ENCODE assay signal across 22 cellular contexts in the genomic region with DNA sequence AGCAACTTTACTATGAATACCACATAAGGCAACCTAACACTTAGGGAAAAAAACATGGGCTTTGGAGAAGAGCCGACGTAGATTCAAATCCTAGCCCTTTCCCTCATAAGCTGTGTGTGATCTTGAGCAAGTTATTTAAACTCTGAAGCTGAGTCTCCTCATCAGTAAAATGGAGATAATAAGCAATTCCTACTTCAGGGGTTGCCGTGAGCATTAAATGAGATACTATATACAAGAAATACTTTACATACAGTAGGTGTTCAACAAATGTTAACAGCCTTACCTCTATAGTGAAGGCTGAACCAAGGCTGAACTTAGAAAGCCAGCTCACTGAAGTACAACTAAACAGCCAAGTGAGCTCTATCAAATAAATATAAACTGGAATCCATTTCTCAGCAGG.
"Had no signal": no experiment of that assay in that cellular context is flagged by ENCODE, and none has a peak within 500 bp of the region (broad histone marks: within the 10 kb centered on the region; RNA-seq: fewer than 3 reads in every experiment).

No MANE protein-coding gene starts in this region.

- DNase-seq: colonic mucosa; cortex of kidney; dermis blood vessel endothelial cell; dorsolateral prefrontal cortex; effector CD4-positive, alpha-beta T cell; effector CD8-positive, alpha-beta T cell; effector memory CD4-positive, alpha-beta T cell; effector memory CD8-positive, alpha-beta T cell; endodermal cell; esophagus squamous epithelium; foreskin fibroblast; foreskin keratinocyte; gastrocnemius medialis; glutamatergic neuron; head of caudate nucleus; heart left ventricle; heart right ventricle had no signal

- H3K27ac Mint-ChIP-seq: dendritic cell treated with granulocyte-macrophage colony-stimulating factor and Interleukin-4, amounts not matched to agents 40 ng/mL and 50 ng/mL, for 4 days; effector memory CD8-positive, alpha-beta T cell; endodermal cell had no signal

- H3K4me1 Mint-ChIP-seq: endodermal cell had no signal

- H3K4me1 ChIP-seq: colonic mucosa, esophagus muscularis mucosa, esophagus squamous epithelium, foreskin keratinocyte, gastrocnemius medialis, heart left ventricle, heart right ventricle had no signal

- H3K9me3 ChIP-seq: colonic mucosa, esophagus muscularis mucosa, esophagus squamous epithelium, gastrocnemius medialis, gastroesophageal sphincter, heart left ventricle, heart right ventricle had no signal

- H3K36me3 ChIP-seq: colonic mucosa, esophagus muscularis mucosa, esophagus squamous epithelium, gastrocnemius medialis, gastroesophageal sphincter, heart left ventricle, heart right ventricle had no signal

- H3K9me3 Mint-ChIP-seq: dendritic cell treated with granulocyte-macrophage colony-stimulating factor and Interleukin-4, amounts not matched to agents 40 ng/mL and 50 ng/mL, for 4 days; endodermal cell had no signal

- H3K4me3 ChIP-seq: colonic mucosa, coronary artery, dorsolateral prefrontal cortex, esophagus muscularis mucosa, esophagus squamous epithelium, gastrocnemius medialis, gastroesophageal sphincter, heart left ventricle, heart right ventricle had no signal

- H3K4me3 Mint-ChIP-seq: dendritic cell treated with granulocyte-macrophage colony-stimulating factor and Interleukin-4, amounts not matched to agents 40 ng/mL and 50 ng/mL, for 4 days; effector memory CD8-positive, alpha-beta T cell; endodermal cell had no signal

- H3K27ac ChIP-seq: colonic mucosa, coronary artery, dorsolateral prefrontal cortex, epithelial cell of prostate, esophagus muscularis mucosa, esophagus squamous epithelium, foreskin keratinocyte, gastrocnemius medialis, gastroesophageal sphincter, heart left ventricle, heart right ventricle had no signal

- H3K27me3 ChIP-seq: colonic mucosa, esophagus muscularis mucosa, esophagus squamous epithelium, gastrocnemius medialis, gastroesophageal sphincter, heart left ventricle, heart right ventricle had no signal

- H3K27me3 Mint-ChIP-seq: dendritic cell treated with granulocyte-macrophage colony-stimulating factor and Interleukin-4, amounts not matched to agents 40 ng/mL and 50 ng/mL, for 4 days; effector memory CD8-positive, alpha-beta T cell had no signal
